In genomic region chr7:81327468-81327867, GRCh38 we compare ENCODE assay signal across 31 cellular contexts.
DNase-seq lines count a peak whose midpoint lies in the region; ATAC-seq, FAIRE-seq and TF ChIP-seq lines count a peak whose summit lies in the region.
"Had no signal": no experiment of that assay in that cellular context is flagged by ENCODE, and none has a peak within 500 bp of the region (broad histone marks: within the 10 kb centered on the region; RNA-seq: fewer than 3 reads in every experiment).

No MANE protein-coding gene starts in this region.

- H3K23ac ChIP-seq in IMR-90 (ENCODE audit: low read depth, low read length) = no peak overlapping the region

- H3K18ac ChIP-seq in IMR-90 (ENCODE audit: low read depth, low read length) = no peak overlapping the region

- no peaks in the 10 kb centered on the region for H3K36me3 Mint-ChIP-seq in activated CD4-positive, alpha-beta T cell treated with anti-CD3 and anti-CD28 coated beads, Interleukin-2, amount 10 ng/mL, durations not matched to agents 24 days and 14 days (ENCODE audit: low read depth)
- H3K36me3 Mint-ChIP-seq: activated naive CD8-positive, alpha-beta T cell; CD8-positive, alpha-beta T cell had no signal

- H3K79me1 ChIP-seq in IMR-90 (ENCODE audit: low read depth in 1 of 2, low read length in 2 of 2) = no peaks in the 10 kb centered on the region

- no peaks in the 10 kb centered on the region for H3K27me3 Mint-ChIP-seq in activated CD4-positive, alpha-beta T cell treated with anti-CD3 and anti-CD28 coated beads, Interleukin-2, amount 10 ng/mL, durations not matched to agents 24 days and 14 days
- H3K27me3 Mint-ChIP-seq: activated naive CD8-positive, alpha-beta T cell had no signal

- peak; percentile 52 for DNase-seq in A172 (ENCODE audit: low spot score)
- DNase-seq in IMR-90 = peak; percentile 28
- DNase-seq in K562 (ENCODE audit: extremely low read depth in 1 of 4, low spot score in 3 of 4) = peak in 1 of 4 experiments; percentile 36
- peak; percentile 37 for DNase-seq in fibroblast of villous mesenchyme (ENCODE audit: low read depth)
- no peak for DNase-seq in Peyer's patch
- no peak for DNase-seq in BE2C
- no peak for DNase-seq in activated CD4-positive, alpha-beta T cell treated with anti-CD3 and anti-CD28 coated beads, Interleukin-2, amount 10 ng/mL, durations not matched to agents 24 days and 14 days
- no peak for DNase-seq in stimulated activated CD4-positive, alpha-beta T cell treated with anti-CD3 and anti-CD28 coated beads, Interleukin-4, amount 100 ng/mL, for 24 hours
- DNase-seq: activated CD4-positive, alpha-beta T cell treated with anti-CD3 and anti-CD28 coated beads for 1 hour; activated CD8-positive, alpha-beta T cell treated with anti-CD3 and anti-CD28 coated beads, Interleukin-2, amount 10 ng/mL, durations not matched to agents 7 days and 5 days; activated effector memory CD4-positive, alpha-beta T cell treated with Interleukin-2 at 50 U/mL for 16 hours; activated T-cell treated with anti-CD3 and anti-CD28 coated beads for 4 hours; CD8-positive, alpha-beta T cell; DMS 273 treated with DMSO at 0.1 percent for 48 hours; effector CD8-positive, alpha-beta T cell; gastrocnemius medialis; mesendoderm; NCI-H1092 treated with DMSO at 0.1 percent for 48 hours; NCI-H187; NCI-H2171 treated with DMSO at 0.1 percent for 48 hours; NCI-H526; sigmoid colon; stimulated activated naive CD8-positive, alpha-beta T cell treated with anti-CD3 and anti-CD28 coated beads, Interleukin-15, Interleukin-2, amounts not matched to agents 100 U/mL and 50 U/mL, for 24 hours had no signal

- H3K36me3 ChIP-seq in IMR-90 (ENCODE audit: control insufficient read depth, insufficient read depth, low read length) = no peaks in the 10 kb centered on the region
- no peaks in the 10 kb centered on the region for H3K36me3 ChIP-seq in K562 (ENCODE audit: control insufficient read depth, insufficient read depth, low read length)
- H3K36me3 ChIP-seq in Peyer's patch = no peaks in the 10 kb centered on the region
- H3K36me3 ChIP-seq in BE2C = no peaks in the 10 kb centered on the region
- H3K36me3 ChIP-seq: gastrocnemius medialis, sigmoid colon, SJSA1, vagina had no signal

- H4K20me1 ChIP-seq in IMR-90 (ENCODE audit: insufficient read depth, low read length) = no peaks in the 10 kb centered on the region
- no peaks in the 10 kb centered on the region for H4K20me1 ChIP-seq in K562 (replicated peaks; ENCODE audit: control insufficient read depth, insufficient read depth, low read length)

- TF ChIP-seq RAD21 in IMR-90 (IDR thresholded peaks at IDR 0.05; ENCODE audit: low read length) (no peak), K562 (CRISPR knock-in tag; conservative IDR thresholded peaks at IDR 0.05 in 1 of 2, IDR thresholded peaks at IDR 0.05 in 1 of 2) (no peak)

- H4K91ac ChIP-seq in IMR-90 (ENCODE audit: insufficient read depth, low read depth, low read length) = no peak overlapping the region

- H3K4me2 ChIP-seq in IMR-90 (ENCODE audit: low read depth, low read length) (no peak overlapping the region), K562 (ENCODE audit: insufficient read depth, low read length) (no peak overlapping the region)
- H3K4me2 ChIP-seq: hepatocyte had no signal

- H3K27me3 ChIP-seq in IMR-90 (ENCODE audit: control insufficient read depth, insufficient read depth, low read length) (no peaks in the 10 kb centered on the region), K562 (ENCODE audit: control insufficient read depth in 2 of 2, insufficient read depth in 2 of 2, low read length in 2 of 2) (no peaks in the 10 kb centered on the region), Peyer's patch (no peaks in the 10 kb centered on the region), BE2C (no peaks in the 10 kb centered on the region)
- H3K27me3 ChIP-seq: gastrocnemius medialis, hepatocyte, sigmoid colon, SJSA1, vagina had no signal

- H3K9me1 ChIP-seq in IMR-90 (ENCODE audit: insufficient read depth, low read length) (no peaks in the 10 kb centered on the region), K562 (ENCODE audit: control insufficient read depth, insufficient read depth, low read length) (no peaks in the 10 kb centered on the region)

- no peak overlapping the region for H4K8ac ChIP-seq in IMR-90 (ENCODE audit: low read depth in 2 of 2, low read length in 2 of 2)

- in situ Hi-C loops in IMR-90 (cut with MboI; ENCODE audit: low sequenced_read_pairs) = no loop called here
- in situ Hi-C loops in K562 (cut with MboI) = no loop called here

- no peak overlapping the region for H3K9ac ChIP-seq in IMR-90 (ENCODE audit: low read depth, low read length)
- H3K9ac ChIP-seq in K562 (ENCODE audit: insufficient read depth in 1 of 2, low read depth in 2 of 2, low read length in 2 of 2) = no peak overlapping the region

- no peak overlapping the region for H2BK15ac ChIP-seq in IMR-90 (ENCODE audit: low read depth, low read length)

- H3K9me3 ChIP-seq in IMR-90 (ENCODE audit: control insufficient read depth, insufficient read depth, low read length) = no peaks in the 10 kb centered on the region
- H3K9me3 ChIP-seq in K562 (replicated peaks; ENCODE audit: control insufficient read depth, insufficient read depth, low read depth, low read length) = no peaks in the 10 kb centered on the region
- H3K9me3 ChIP-seq in Peyer's patch = no peaks in the 10 kb centered on the region
- no peaks in the 10 kb centered on the region; the same call in 1 of the 2 replicates for H3K9me3 ChIP-seq in BE2C
- H3K9me3 ChIP-seq: gastrocnemius medialis, sigmoid colon, SJSA1, vagina had no signal

- H2BK20ac ChIP-seq in IMR-90 (ENCODE audit: low read depth, low read length) = no peak overlapping the region

- H2AK9ac ChIP-seq in IMR-90 (replicated peaks; ENCODE audit: low read depth, low read length, poor library complexity) = no peak overlapping the region

- TF ChIP-seq CTCF in IMR-90 (conservative IDR thresholded peaks at IDR 0.05; ENCODE audit: low read depth, low read length) = no peak
- no peak for TF ChIP-seq CTCF in K562 (IDR thresholded peaks at IDR 0.05 in 2 of 3, conservative IDR thresholded peaks at IDR 0.05 in 1 of 3; ENCODE audit: insufficient read depth in 2 of 3, low read depth in 1 of 3, low read length in 3 of 3)
- TF ChIP-seq CTCF in fibroblast of villous mesenchyme (IDR thresholded peaks at IDR 0.05; ENCODE audit: insufficient read depth, low read depth, low read length) = no peak
- no peak for TF ChIP-seq CTCF in Peyer's patch (IDR thresholded peaks at IDR 0.05)
- no peak for TF ChIP-seq CTCF in BE2C (IDR thresholded peaks at IDR 0.05; ENCODE audit: low read depth, low read length)

- H2BK120ac ChIP-seq in IMR-90 (ENCODE audit: low read depth, low read length) = no peak overlapping the region

- H3K4ac ChIP-seq in IMR-90 (ENCODE audit: low read depth, low read length) = no peak overlapping the region

- TF ChIP-seq POLR2A in IMR-90 (IDR thresholded peaks at IDR 0.05; ENCODE audit: low read depth, low read length) = no peak
- no peak for TF ChIP-seq POLR2A in K562 (conservative IDR thresholded peaks at IDR 0.05)
- TF ChIP-seq POLR2A in Peyer's patch (IDR thresholded peaks at IDR 0.05) = no peak

- H3K27ac ChIP-seq in IMR-90 (ENCODE audit: insufficient read depth, low read length) (no peak overlapping the region), K562 (ENCODE audit: extremely low read depth, low read depth, low read length) (no peak overlapping the region), Peyer's patch (no peak overlapping the region)
- H3K27ac ChIP-seq: gastrocnemius medialis, hepatocyte, sigmoid colon, SJSA1, vagina had no signal

- H2AFZ ChIP-seq in IMR-90 (replicated peaks; ENCODE audit: low read length, poor library complexity) (no peak overlapping the region), K562 (ENCODE audit: low read depth, low read length) (no peak overlapping the region)
- H2AFZ ChIP-seq: hepatocyte had no signal

- H3K56ac ChIP-seq in IMR-90 (ENCODE audit: extremely low read depth, insufficient read depth, low read length) = no peak overlapping the region

- TF ChIP-seq EP300 in K562 (IDR thresholded peaks at IDR 0.05; ENCODE audit: low read length) = peak; percentile 62; the same call in 1 of the 2 replicates

- H3K4me3 ChIP-seq in IMR-90 (ENCODE audit: insufficient read depth, low read depth, low read length) (no peak overlapping the region), K562 (no peak overlapping the region), fibroblast of villous mesenchyme (ENCODE audit: low read depth, low read length) (no peak overlapping the region), Peyer's patch (no peak overlapping the region), BE2C (ENCODE audit: low read depth, low read length) (no peak overlapping the region)
- H3K4me3 ChIP-seq: gastrocnemius medialis, hepatocyte, sigmoid colon, SJSA1, vagina had no signal

- no peak overlapping the region for H4K5ac ChIP-seq in IMR-90 (ENCODE audit: low read depth, low read length)

- no peak overlapping the region for H3K14ac ChIP-seq in IMR-90 (replicated peaks; ENCODE audit: low read depth, low read length)

- POLR2A ChIA-PET in IMR-90 (lab: Charles Lee; ENCODE audit: unreplicated experiment) (no interaction called here), K562 (lab: Yijun Ruan, JAX) (interaction anchor here (0.7 to 1.0 kb wide), 2 partner anchors 13 to 15 kb away, joined by 3 read pairs; no protein-coding TSS in a partner anchor)

- whole genome bisulfite sequencing in IMR-90 (ENCODE audit: extremely low coverage in 2 of 2, insufficient read length in 1 of 2), 2 experiments = no CpG with 5 or more reads among the region's 2 CpGs
- WGBS in K562 (ENCODE audit: insufficient coverage, low coverage, missing lambda C conversion rate) = 0% methylated on average over 2 of the region's 2 CpGs

- H3K79me2 ChIP-seq in K562 (ENCODE audit: control insufficient read depth, insufficient read depth, low read length) = no peaks in the 10 kb centered on the region
- H3K79me2 ChIP-seq: hepatocyte had no signal

- H3K4me1 Mint-ChIP-seq in activated CD4-positive, alpha-beta T cell treated with anti-CD3 and anti-CD28 coated beads, Interleukin-2, amount 10 ng/mL, durations not matched to agents 24 days and 14 days = no peaks in the 10 kb centered on the region

- H3K27ac Mint-ChIP-seq in activated CD4-positive, alpha-beta T cell treated with anti-CD3 and anti-CD28 coated beads, Interleukin-2, amount 10 ng/mL, durations not matched to agents 24 days and 14 days = no peak overlapping the region
- H3K27ac Mint-ChIP-seq: activated CD8-positive, alpha-beta T cell treated with anti-CD3 and anti-CD28 coated beads, Interleukin-2, amount 10 ng/mL, durations not matched to agents 7 days and 5 days; activated naive CD8-positive, alpha-beta T cell; CD8-positive, alpha-beta T cell had no signal

- BruUV-seq in IMR-90 (replicated peaks; lab: Mats Ljungman, UMichigan) (no TSS peak), K562 (replicated peaks; lab: Mats Ljungman, UMichigan) (no TSS peak)

- no peak for FAIRE-seq in K562 (lab: Jason Lieb, UNC)
- FAIRE-seq: A204.1, H54, TTC549 had no signal

- ATAC-seq in IMR-90 (ENCODE audit: low read depth) = no peak
- ATAC-seq in K562 = no peak
- ATAC-seq: activated CD8-positive, alpha-beta T cell treated with anti-CD3 and anti-CD28 coated beads, Interleukin-2, amount 10 ng/mL, durations not matched to agents 7 days and 5 days; CD8-positive, alpha-beta T cell; gastrocnemius medialis; left lobe of liver; stimulated activated naive CD8-positive, alpha-beta T cell treated with anti-CD3 and anti-CD28 coated beads, Interleukin-15, Interleukin-2, amounts not matched to agents 100 U/mL and 50 U/mL, for 24 hours had no signal

- no peak overlapping the region for H2BK5ac ChIP-seq in IMR-90 (ENCODE audit: low read depth, low read length, poor library complexity, severe bottlenecking)

- H3K4me1 ChIP-seq in IMR-90 (ENCODE audit: control insufficient read depth, insufficient read depth, low read length) (no peaks in the 10 kb centered on the region; the same call in none of the 2 replicates), K562 (replicated peaks in 1 of 2; ENCODE audit: control insufficient read depth in 2 of 2, insufficient read depth in 2 of 2, low read length in 2 of 2) (no peaks in the 10 kb centered on the region), Peyer's patch (no peaks in the 10 kb centered on the region), BE2C (no peaks in the 10 kb centered on the region; the same call in 1 of the 2 replicates)
- H3K4me1 ChIP-seq: gastrocnemius medialis, sigmoid colon, vagina had no signal

- no peak overlapping the region for H3K4me3 Mint-ChIP-seq in activated CD4-positive, alpha-beta T cell treated with anti-CD3 and anti-CD28 coated beads, Interleukin-2, amount 10 ng/mL, durations not matched to agents 24 days and 14 days
- H3K4me3 Mint-ChIP-seq: activated CD8-positive, alpha-beta T cell treated with anti-CD3 and anti-CD28 coated beads, Interleukin-2, amount 10 ng/mL, durations not matched to agents 7 days and 5 days; activated naive CD8-positive, alpha-beta T cell; CD8-positive, alpha-beta T cell had no signal

- intact Hi-C loops in IMR-90 (cut with micrococcal nuclease) = no loop called here
- intact Hi-C loops in K562 (cut with micrococcal nuclease) = no loop called here
- intact Hi-C loops in activated CD4-positive, alpha-beta T cell treated with anti-CD3 and anti-CD28 coated beads, Interleukin-2, amount 10 ng/mL, durations not matched to agents 24 days and 14 days (cut with micrococcal nuclease) = no loop called here

- CTCF ChIA-PET in IMR-90 (lab: Yijun Ruan, JAX) = interaction anchor here (1.2 kb wide), 1 partner anchor 408 kb away, joined by 3 read pairs; no protein-coding TSS in a partner anchor
- CTCF ChIA-PET in K562 (lab: Yijun Ruan, JAX; ENCODE audit: low intra/inter-chr PET ratio) = no interaction called here

- H3K9me3 Mint-ChIP-seq in activated CD4-positive, alpha-beta T cell treated with anti-CD3 and anti-CD28 coated beads, Interleukin-2, amount 10 ng/mL, durations not matched to agents 24 days and 14 days = no peaks in the 10 kb centered on the region

- dilution Hi-C loops in IMR-90 (cut with HindIII; ENCODE audit: low sequenced_read_pairs, unreplicated experiment) = no loop called here

- H2AK5ac ChIP-seq in IMR-90 (ENCODE audit: low read depth, low read length) = no peak overlapping the region

Comparison
In these comparisons a context has a peak if more than half of its experiments do, and no peak if none do; other contexts are left out.
1. DNase-seq: peak in A172 (single experiment), IMR-90 (single experiment) and fibroblast of villous mesenchyme (single experiment); none in Peyer's patch (0 of 3), BE2C (single experiment), activated CD4-positive, alpha-beta T cell treated with anti-CD3 and anti-CD28 coated beads, Interleukin-2, amount 10 ng/mL, durations not matched to agents 24 days and 14 days (single experiment) and stimulated activated CD4-positive, alpha-beta T cell treated with anti-CD3 and anti-CD28 coated beads, Interleukin-4, amount 100 ng/mL, for 24 hours (single experiment).